Comparison of ENCODE assay signal across 9 cellular contexts in the genomic region with DNA sequence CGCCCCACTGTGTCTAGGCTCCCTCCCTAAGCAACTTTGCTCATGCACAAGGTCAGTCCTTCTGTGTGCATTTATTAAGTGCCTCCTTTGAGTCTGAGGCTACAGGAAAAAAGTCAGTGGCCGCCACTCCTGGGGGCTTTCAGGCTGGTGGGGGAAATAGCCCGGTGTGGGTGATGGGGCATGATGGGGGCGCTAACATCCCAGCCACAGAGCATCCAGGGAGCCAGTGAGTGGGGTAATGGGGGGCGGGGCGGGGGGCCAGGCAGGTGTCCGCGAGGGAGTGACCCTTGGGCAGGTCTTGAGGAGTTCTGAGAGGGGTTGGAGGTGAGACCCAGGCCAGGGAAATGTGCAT. TPM values are rescaled to one million over a fixed set of nuclear protein-coding genes. Genes with fewer than 3 reads are reported as not detected.
A peak's percentile ranks its signal among the peaks of the same experiment; 100 is the strongest.
DNase-seq lines count a peak whose midpoint lies in the region; ATAC-seq and FAIRE-seq lines count a peak whose summit lies in the region.
"Had no signal": no experiment of that assay in that cellular context is flagged by ENCODE, and none has a peak within 500 bp of the region (broad histone marks: within the 10 kb centered on the region; RNA-seq: fewer than 3 reads in every experiment).

No MANE protein-coding gene starts in this region.

- peak overlapping the region; percentile 16 for H3K9ac ChIP-seq in iPS-15b (ENCODE audit: low read depth, low read length)

- no peak for ATAC-seq in T-helper 17 cell

- no peaks in the 10 kb centered on the region for H3K9me3 Mint-ChIP-seq in T-helper 1 cell treated with Interleukin-12 subunit alpha and Interleukin-12 subunit beta and Interleukin-4 antibody, amounts not matched to agents 30 μg/mL and 1 μg/mL, for 36 hours

- FAIRE-seq in small intestine (lab: Jason Lieb, UNC): no peak

- H3K4me1 ChIP-seq in iPS-15b (ENCODE audit: control insufficient read depth, insufficient read depth, low read length) (peaks cover 5% of the 10 kb centered on the region), small intestine (ENCODE audit: control insufficient read depth in 2 of 2, insufficient read depth in 1 of 2, low read depth in 1 of 2, low read length in 1 of 2) (peaks cover 0 to 4% of the 10 kb centered on the region in 2 donors)

- peak overlapping the region; percentile 68 to 98 for H3K27ac ChIP-seq in small intestine (ENCODE audit: low read depth in 1 of 2, low read length in 1 of 2)

- H3K9me3 ChIP-seq in T-helper 17 cell (ENCODE audit: control insufficient read depth, low read length, poor library complexity, severe bottlenecking): no peaks in the 10 kb centered on the region
- no peaks in the 10 kb centered on the region for H3K9me3 ChIP-seq in iPS-15b (ENCODE audit: control insufficient read depth, insufficient read depth, low read length)
- H3K9me3 ChIP-seq in small intestine (ENCODE audit: control insufficient read depth, low read depth): no peaks in the 10 kb centered on the region

- H3K4me3 Mint-ChIP-seq in T-helper 1 cell treated with Interleukin-12 subunit alpha and Interleukin-12 subunit beta and Interleukin-4 antibody, amounts not matched to agents 30 μg/mL and 1 μg/mL, for 36 hours: peak overlapping the region; percentile 72
- peak overlapping the region; percentile 85 for H3K4me3 Mint-ChIP-seq in T-helper 17 cell

- peaks cover 22% of the 10 kb centered on the region for H3K4me1 Mint-ChIP-seq in T-helper 1 cell treated with Interleukin-12 subunit alpha and Interleukin-12 subunit beta and Interleukin-4 antibody, amounts not matched to agents 30 μg/mL and 1 μg/mL, for 36 hours (ENCODE audit: low read depth)
- H3K4me1 Mint-ChIP-seq in T-helper 17 cell: peaks cover 25% of the 10 kb centered on the region

- H3K27me3 ChIP-seq in iPS-15b (ENCODE audit: control insufficient read depth, insufficient read depth, low read length): no peaks in the 10 kb centered on the region
- H3K27me3 ChIP-seq in small intestine (ENCODE audit: control insufficient read depth in 2 of 2, insufficient read depth in 2 of 2, low read length in 2 of 2): no peaks in the 10 kb centered on the region

- H3K27ac Mint-ChIP-seq in T-helper 1 cell treated with Interleukin-12 subunit alpha and Interleukin-12 subunit beta and Interleukin-4 antibody, amounts not matched to agents 30 μg/mL and 1 μg/mL, for 36 hours: peak overlapping the region; percentile 88
- peak overlapping the region; percentile 51 for H3K27ac Mint-ChIP-seq in T-helper 17 cell

- DNase-seq in T-helper 1 cell: no peak
- DNase-seq in T-helper 17 cell: no peak
- no peak for DNase-seq in small intestine
- no peak for DNase-seq in cerebellar cortex (ENCODE audit: low spot score)
- no peak for DNase-seq in GOT3 (lab: John Stamatoyannopoulos, UW)
- no peak for DNase-seq in effector CD4-positive, alpha-beta T cell

- no peaks in the 10 kb centered on the region for H3K36me3 Mint-ChIP-seq in T-helper 1 cell treated with Interleukin-12 subunit alpha and Interleukin-12 subunit beta and Interleukin-4 antibody, amounts not matched to agents 30 μg/mL and 1 μg/mL, for 36 hours (ENCODE audit: low read depth)
- H3K36me3 Mint-ChIP-seq in T-helper 17 cell (ENCODE audit: low read depth): no peaks in the 10 kb centered on the region

- no peaks in the 10 kb centered on the region for H3K36me3 ChIP-seq in iPS-15b (ENCODE audit: control insufficient read depth, insufficient read depth, low read length)
- peaks cover 0 to 9% of the 10 kb centered on the region in 2 donors for H3K36me3 ChIP-seq in small intestine (ENCODE audit: control insufficient read depth in 2 of 2, insufficient read depth in 2 of 2, low read length in 2 of 2)

- no peaks in the 10 kb centered on the region for H3K27me3 Mint-ChIP-seq in T-helper 1 cell treated with Interleukin-12 subunit alpha and Interleukin-12 subunit beta and Interleukin-4 antibody, amounts not matched to agents 30 μg/mL and 1 μg/mL, for 36 hours (ENCODE audit: low read depth)
- H3K27me3 Mint-ChIP-seq in T-helper 17 cell: no peaks in the 10 kb centered on the region

- H3K4me3 ChIP-seq in iPS-15b (ENCODE audit: low read depth, low read length) (peak overlapping the region; percentile 52), small intestine (ENCODE audit: low read depth in 1 of 2, low read length in 2 of 2) (peak overlapping the region in 1 of 2 donors; percentile 0)

- 10 to 54% (median 28%) methylated on average over 6 to 8 of the region's 8 CpGs for WGBS in small intestine, 3 donors

RNA-seq across cellular contexts. Expression of gene EHD1, which starts 10.0 kb away (rescaled TPM):
- total RNA-seq in T-helper 17 cell: 100 to 1,000 TPM; 184 to 212 TPM
- 10 to 100 TPM; 31.3 to 35.9 (median 33.1) TPM for polyA plus RNA-seq in small intestine

RNA-seq across cellular contexts. Expression of gene ATG2A, which starts 28.6 kb away (rescaled TPM):
- total RNA-seq in T-helper 17 cell: 100 to 1,000 TPM; 161 to 226 TPM
- 10 to 100 TPM; 18.0 to 35.7 (median 28.2) TPM for polyA plus RNA-seq in small intestine

RNA-seq across cellular contexts. Expression of gene PPP2R5B, which starts 36.1 kb away (rescaled TPM):
- total RNA-seq in T-helper 17 cell: 10 to 100 TPM; 21.5 to 25.3 TPM
- 10 to 100 TPM; 13.2 to 15.9 (median 14.0) TPM for polyA plus RNA-seq in small intestine

RNA-seq across cellular contexts. Expression of gene CDC42BPG, which starts 43.9 kb away (rescaled TPM):
- 1 to 10 TPM; 4.0 to 7.7 TPM for total RNA-seq in T-helper 17 cell
- polyA plus RNA-seq in small intestine: 10 to 100 TPM; 12.1 to 36.5 (median 27.0) TPM

RNA-seq across cellular contexts. Expression of gene GPHA2, which starts 47.3 kb away (rescaled TPM):
- total RNA-seq in T-helper 17 cell: not detected
- under 1 TPM in 1 of 3 donors, not detected in 2; 0.13 TPM for polyA plus RNA-seq in small intestine
- total RNA-seq: occipital lobe had no signal
